10 cellular contexts compared by ENCODE assay signal in genomic region chr6:30787954-30788353, GRCh38. TPM values are rescaled to one million over a fixed set of nuclear protein-coding genes. Genes with fewer than 3 reads are reported as not detected.
A peak's percentile ranks its signal among the peaks of the same experiment; 100 is the strongest.
DNase-seq lines count a peak whose midpoint lies in the region; ATAC-seq and TF ChIP-seq lines count a peak whose summit lies in the region.
"Had no signal": no experiment of that assay in that cellular context is flagged by ENCODE, and none has a peak within 500 bp of the region (broad histone marks: within the 10 kb centered on the region; RNA-seq: fewer than 3 reads in every experiment).

No MANE protein-coding gene starts in this region.

- no peak overlapping the region for H3K23ac ChIP-seq in neuronal stem cell (ENCODE audit: low read depth, low read length, poor library complexity)

- H3K36me3 Mint-ChIP-seq in CD8-positive, alpha-beta T cell, result no peaks in the 10 kb centered on the region
- no peaks in the 10 kb centered on the region for H3K36me3 Mint-ChIP-seq in neural progenitor cell

- no peak for TF ChIP-seq CTCF in CD8-positive, alpha-beta T cell (IDR thresholded peaks at IDR 0.05)
- TF ChIP-seq CTCF in neural progenitor cell (IDR thresholded peaks at IDR 0.05), result no peak

- no peaks in the 10 kb centered on the region for H3K9me3 ChIP-seq in CD8-positive, alpha-beta T cell (ENCODE audit: low read length)
- H3K9me3 ChIP-seq in neural progenitor cell (ENCODE audit: low read depth) (no peaks in the 10 kb centered on the region), MG63 (no peaks in the 10 kb centered on the region), neuronal stem cell (replicated peaks in 1 of 2; ENCODE audit: control insufficient read depth in 2 of 2, insufficient read depth in 1 of 2, low read depth in 1 of 2, low read length in 2 of 2) (no peaks in the 10 kb centered on the region)

- no peak overlapping the region for H3K9ac ChIP-seq in neural progenitor cell
- H3K9ac ChIP-seq in neuronal stem cell (ENCODE audit: low read depth, low read length, poor library complexity), result no peak overlapping the region

- H3K4ac ChIP-seq in neuronal stem cell (ENCODE audit: low read length), result no peak overlapping the region

- WGBS in neuronal stem cell (ENCODE audit: extremely low coverage in 2 of 2, insufficient read length in 2 of 2, insufficient replicate concordance in 1 of 2), 2 donors, result no CpG with 5 or more reads among the region's 5 CpGs

- H2BK12ac ChIP-seq in neuronal stem cell (ENCODE audit: low read length), result no peak overlapping the region

- H3K27me3 Mint-ChIP-seq in CD8-positive, alpha-beta T cell (ENCODE audit: low read depth), result no peaks in the 10 kb centered on the region
- H3K27me3 Mint-ChIP-seq in neural progenitor cell (ENCODE audit: insufficient read depth, low read depth), result no peaks in the 10 kb centered on the region

- POLR2A ChIA-PET in CD8-positive, alpha-beta T cell (lab: Charles Lee), result interaction anchor here (0.7 to 1.6 kb wide), 5 partner anchors 11 to 49 kb away, joined by 3 to 5 read pairs (median 4); partner anchors contain the start of gene IER3

- H3K79me1 ChIP-seq in neuronal stem cell (ENCODE audit: low read depth, low read length), result no peaks in the 10 kb centered on the region

- H3K9me3 Mint-ChIP-seq in CD8-positive, alpha-beta T cell, result no peaks in the 10 kb centered on the region
- peaks cover 3% of the 10 kb centered on the region for H3K9me3 Mint-ChIP-seq in neural progenitor cell

- intact Hi-C loops in CD8-positive, alpha-beta T cell (cut with DNase I, micrococcal nuclease), result no loop called here

- H4K8ac ChIP-seq in neuronal stem cell (ENCODE audit: low read depth, low read length), result no peak overlapping the region

- H3K4me3 ChIP-seq in CD8-positive, alpha-beta T cell (ENCODE audit: low read depth, low read length), result no peak overlapping the region
- H3K4me3 ChIP-seq in neural progenitor cell, result no peak overlapping the region
- H3K4me3 ChIP-seq in MG63, result no peak overlapping the region
- H3K4me3 ChIP-seq in neuronal stem cell (ENCODE audit: low read length in 2 of 2), result no peak overlapping the region
- H3K4me3 ChIP-seq: SK-N-MC had no signal

- no peak for DNase-seq in CD8-positive, alpha-beta T cell
- DNase-seq in LoVo (ENCODE audit: low spot score) (peak; percentile 59), amniotic epithelial cell (ENCODE audit: low read depth) (peak; percentile 92), neural progenitor cell (ENCODE audit: low spot score) (no peak), MG63 (no peak), neuronal stem cell (ENCODE audit: low spot score) (no peak)
- DNase-seq in effector CD4-positive, alpha-beta T cell, result no peak
- DNase-seq: NCI-H1436 had no signal

- H3K18ac ChIP-seq in neuronal stem cell (ENCODE audit: low read length), result no peak overlapping the region

- no peaks in the 10 kb centered on the region for H3K27me3 ChIP-seq in CD8-positive, alpha-beta T cell (ENCODE audit: insufficient read depth, low read length)
- H3K27me3 ChIP-seq in neural progenitor cell (peaks cover 3% of the 10 kb centered on the region), MG63 (no peaks in the 10 kb centered on the region), neuronal stem cell (ENCODE audit: control insufficient read depth in 3 of 3, insufficient read depth in 3 of 3, low read depth in 1 of 3, low read length in 3 of 3) (no peaks in the 10 kb centered on the region)

- H2BK15ac ChIP-seq in neuronal stem cell (ENCODE audit: low read length), result no peak overlapping the region

- peak; percentile 34 for ATAC-seq in CD8-positive, alpha-beta T cell
- no peak for ATAC-seq in HG02588 (IDR thresholded peaks at IDR 0.05; ENCODE audit: unreplicated experiment)

- peaks cover 58% of the 10 kb centered on the region for H3K4me1 Mint-ChIP-seq in CD8-positive, alpha-beta T cell (ENCODE audit: low read depth)
- peaks cover 9% of the 10 kb centered on the region for H3K4me1 Mint-ChIP-seq in neural progenitor cell

- H4K20me1 ChIP-seq in neural progenitor cell (ENCODE audit: low read depth), result no peaks in the 10 kb centered on the region

- H3K4me2 ChIP-seq in neural progenitor cell (no peak overlapping the region), neuronal stem cell (ENCODE audit: insufficient read depth, low read length, poor library complexity, severe bottlenecking) (no peak overlapping the region)

- CTCF ChIA-PET in CD8-positive, alpha-beta T cell (lab: Charles Lee), result interaction anchor here (1.1 to 1.7 kb wide), 4 partner anchors 14 to 258 kb away, joined by 3 to 9 read pairs (median 4); no protein-coding TSS in a partner anchor

- H4K91ac ChIP-seq in neuronal stem cell (ENCODE audit: low read depth, low read length, poor library complexity), result no peak overlapping the region

- no peaks in the 10 kb centered on the region for H3K79me2 ChIP-seq in neural progenitor cell (ENCODE audit: low read depth)

- H3K14ac ChIP-seq in neuronal stem cell (ENCODE audit: low read length), result no peak overlapping the region

- H3K4me1 ChIP-seq in CD8-positive, alpha-beta T cell (ENCODE audit: insufficient read depth, low read length), result peaks cover 33% of the 10 kb centered on the region
- H3K4me1 ChIP-seq in neural progenitor cell (no peaks in the 10 kb centered on the region), neuronal stem cell (ENCODE audit: control insufficient read depth in 2 of 2, insufficient read depth in 1 of 2, low read depth in 1 of 2, low read length in 2 of 2) (peaks cover 0 to 4% of the 10 kb centered on the region in 2 donors)

- peak overlapping the region; percentile 14 for H2AFZ ChIP-seq in neural progenitor cell (replicated peaks)
- no peak overlapping the region for H2AFZ ChIP-seq in neuronal stem cell (ENCODE audit: low read length)

- no peak overlapping the region for H2BK120ac ChIP-seq in neuronal stem cell (ENCODE audit: low read depth, low read length)

- H3K27ac ChIP-seq in CD8-positive, alpha-beta T cell (ENCODE audit: low read depth, low read length), result no peak overlapping the region
- H3K27ac ChIP-seq in neural progenitor cell, result no peak overlapping the region
- H3K27ac ChIP-seq in neuronal stem cell (replicated peaks; ENCODE audit: low read length), result no peak overlapping the region
- H3K27ac ChIP-seq: SK-N-MC had no signal

- H3K27ac Mint-ChIP-seq in CD8-positive, alpha-beta T cell, result peak overlapping the region; percentile 77
- H3K27ac Mint-ChIP-seq in neural progenitor cell, result no peak overlapping the region

- H2AK5ac ChIP-seq in neuronal stem cell (ENCODE audit: low read depth, low read length), result no peak overlapping the region

- H2BK5ac ChIP-seq in neuronal stem cell (ENCODE audit: low read length), result no peak overlapping the region

- no peaks in the 10 kb centered on the region for H3K36me3 ChIP-seq in CD8-positive, alpha-beta T cell (ENCODE audit: insufficient read depth, low read length)
- H3K36me3 ChIP-seq in neural progenitor cell (no peaks in the 10 kb centered on the region), MG63 (no peaks in the 10 kb centered on the region), neuronal stem cell (replicated peaks in 1 of 2; ENCODE audit: control insufficient read depth in 2 of 2, insufficient read depth in 2 of 2, low read length in 2 of 2) (no peaks in the 10 kb centered on the region)

- H3K4me3 Mint-ChIP-seq in CD8-positive, alpha-beta T cell, result peak overlapping the region; percentile 61
- H3K4me3 Mint-ChIP-seq in neural progenitor cell, result no peak overlapping the region

- H3F3A ChIP-seq in neural progenitor cell (ENCODE audit: low read depth), result no peaks in the 10 kb centered on the region

RNA-seq across cellular contexts. Expression of gene IER3, which starts 43.6 kb away (rescaled TPM):
- total RNA-seq in CD8-positive, alpha-beta T cell, result 1 to 10 TPM; 9.7 to 9.9 TPM
- total RNA-seq in neural progenitor cell (ENCODE audit: low replicate concordance), result 2.0 and 7.1 TPM in 2 replicates
- 53.6 and 54.6 TPM in 2 replicates for total RNA-seq in MG63 (2014; rRNA removed; shearing (Covaris generic); ENCODE audit: low replicate concordance)
- polyA plus RNA-seq in neuronal stem cell (2013, experiment 1 of 2), result 11.0 TPM
- polyA plus RNA-seq in neuronal stem cell (2013, experiment 2 of 2), result 10.9 TPM

RNA-seq across cellular contexts. Expression of gene FLOT1, which starts 45.5 kb away (rescaled TPM):
- total RNA-seq in CD8-positive, alpha-beta T cell, result 10 to 100 TPM; 27.5 to 27.8 TPM
- 80.3 and 96.9 TPM in 2 replicates for total RNA-seq in neural progenitor cell (ENCODE audit: low replicate concordance)
- total RNA-seq in MG63 (2014; rRNA removed; shearing (Covaris generic); ENCODE audit: low replicate concordance), result 111 and 137 TPM in 2 replicates
- polyA plus RNA-seq in neuronal stem cell (2013, experiment 1 of 2), result 107 TPM
- 102 TPM for polyA plus RNA-seq in neuronal stem cell (2013, experiment 2 of 2)

Comparison
In these comparisons a context has a peak if more than half of its experiments do, and no peak if none do; other contexts are left out.
1. DNase-seq: peak in LoVo (single experiment) and amniotic epithelial cell (single experiment); none in CD8-positive, alpha-beta T cell (0 of 7), neural progenitor cell (single experiment), MG63 (single experiment), effector CD4-positive, alpha-beta T cell (single experiment) and neuronal stem cell (single experiment).